Comparison of ENCODE assay signal across 17 cellular contexts in genomic region chr3:197068077-197068476, GRCh38.
"Had no signal": no experiment of that assay in that cellular context is flagged by ENCODE, and none has a peak within 500 bp of the region (broad histone marks: within the 10 kb centered on the region; RNA-seq: fewer than 3 reads in every experiment).

No MANE protein-coding gene starts in this region.

- H3K9ac ChIP-seq: neural progenitor cell had no signal

- H3K27ac ChIP-seq: adrenal gland, gastrocnemius medialis, left ventricle myocardium inferior, neural progenitor cell, ovary, sigmoid colon had no signal

- H3K4me1 Mint-ChIP-seq: neural progenitor cell, WTC11 had no signal

- DNase-seq: activated CD4-positive, alpha-beta T cell treated with anti-CD3 and anti-CD28 coated beads, Interleukin-2, amount 10 ng/mL, durations not matched to agents 24 days and 14 days; activated naive CD4-positive, alpha-beta T cell treated with anti-CD3 and anti-CD28 coated beads, Interleukin-2, amount 50 U/mL, for 16 hours; activated T-cell treated with anti-CD3 and anti-CD28 coated beads for 4 hours; adrenal gland; cortex of kidney; effector memory CD4-positive, alpha-beta T cell; gastrocnemius medialis; kidney; left ventricle myocardium inferior; mesenchymal stem cell; ovary; sigmoid colon; stimulated activated CD4-positive, alpha-beta T cell treated with anti-CD3 and anti-CD28 coated beads, Interleukin-2, amount 100 ng/mL, for 24 hours; stimulated activated naive CD4-positive, alpha-beta T cell treated with Interleukin-2 at 50 U/mL for 16 hours; trophoblast cell had no signal

- H3K9me3 ChIP-seq: adrenal gland, gastrocnemius medialis, left ventricle myocardium inferior, ovary, sigmoid colon had no signal

- H3K4me1 ChIP-seq: adrenal gland, gastrocnemius medialis, left ventricle myocardium inferior, neural progenitor cell, sigmoid colon had no signal

- H3K4me2 ChIP-seq: neural progenitor cell had no signal

- H3K27me3 ChIP-seq: adrenal gland, gastrocnemius medialis, neural progenitor cell, ovary, sigmoid colon had no signal

- H3K27ac Mint-ChIP-seq: activated CD4-positive, alpha-beta T cell treated with anti-CD3 and anti-CD28 coated beads, Interleukin-2, amount 10 ng/mL, durations not matched to agents 24 days and 14 days; neural progenitor cell; WTC11 had no signal

- H3K36me3 ChIP-seq: ovary had no signal

- H3K27me3 Mint-ChIP-seq: activated CD4-positive, alpha-beta T cell treated with anti-CD3 and anti-CD28 coated beads, Interleukin-2, amount 10 ng/mL, durations not matched to agents 24 days and 14 days had no signal

- H3K4me3 Mint-ChIP-seq: activated CD4-positive, alpha-beta T cell treated with anti-CD3 and anti-CD28 coated beads, Interleukin-2, amount 10 ng/mL, durations not matched to agents 24 days and 14 days; neural progenitor cell; WTC11 had no signal

- H3K9me3 Mint-ChIP-seq: activated CD4-positive, alpha-beta T cell treated with anti-CD3 and anti-CD28 coated beads, Interleukin-2, amount 10 ng/mL, durations not matched to agents 24 days and 14 days; neural progenitor cell; WTC11 had no signal

- H2AFZ ChIP-seq: neural progenitor cell had no signal

- ATAC-seq: gastrocnemius medialis, WTC11 had no signal

- H3K4me3 ChIP-seq: adrenal gland, gastrocnemius medialis, left ventricle myocardium inferior, neural progenitor cell, ovary, sigmoid colon had no signal
